ENCODE assay signal across 1 cellular context in genomic region chr12:132270516-132270915, GRCh38.
TF ChIP-seq lines count a peak whose summit lies in the region.

No MANE protein-coding gene starts in this region.

TF ChIP-seq in H1, 55 proteins besides CTCF, POLR2A, EP300 and RAD21:
- TF ChIP-seq TAF1 (IDR thresholded peaks at IDR 0.05; ENCODE audit: low read depth, low read length) (no peak), FOSL1 (IDR thresholded peaks at IDR 0.05; ENCODE audit: insufficient read depth, low read depth, low read length) (peak; percentile 76; the same call in 1 of the 2 replicates), EGR1 (IDR thresholded peaks at IDR 0.05; ENCODE audit: borderline replicate concordance, low read depth, low read length) (peak; percentile 92), SUZ12 (IDR thresholded peaks at IDR 0.05; ENCODE audit: low read length) (no peak)
